Comparison of ENCODE assay signal across 39 cellular contexts in genomic region chr1:179590671-179591070, GRCh38. TPM values are rescaled to one million over a fixed set of nuclear protein-coding genes. Genes with fewer than 3 reads are reported as not detected.
"Had no signal": no experiment of that assay in that cellular context is flagged by ENCODE, and none has a peak within 500 bp of the region (broad histone marks: within the 10 kb centered on the region; RNA-seq: fewer than 3 reads in every experiment).

No MANE protein-coding gene starts in this region.

- H3K4me1 ChIP-seq: breast epithelium had no signal

- H3K27ac ChIP-seq: adrenal gland, body of pancreas, brain microvascular endothelial cell, WERI-Rb-1 had no signal

- H3K27me3 ChIP-seq: body of pancreas had no signal

- DNase-seq: activated CD4-positive, alpha-beta memory T cell treated with anti-CD3 and anti-CD28 coated beads, Interleukin-2, amount 10 ng/mL, durations not matched to agents 7 days and 5 days; activated CD4-positive, alpha-beta T cell treated with anti-CD3 and anti-CD28 coated beads for 1 hour; activated CD4-positive, alpha-beta T cell treated with anti-CD3 and anti-CD28 coated beads for 36 hours; activated CD4-positive, alpha-beta T cell treated with anti-CD3 and anti-CD28 coated beads for 48 hours; activated CD4-positive, alpha-beta T cell treated with anti-CD3 and anti-CD28 coated beads, Interleukin-2, amount 10 ng/mL, durations not matched to agents 7 days and 5 days; activated CD4-positive, alpha-beta T cell treated with anti-CD3 and anti-CD28 coated beads, Interleukin-2, amount 50 U/mL, for 48 hours; activated CD4-positive, CD25-positive, alpha-beta regulatory T cell; activated CD8-positive, alpha-beta memory T cell treated with anti-CD3 and anti-CD28 coated beads, Interleukin-2, amount 50 U/mL, for 4 hours; activated effector memory CD4-positive, alpha-beta T cell treated with anti-CD3 and anti-CD28 coated beads, Interleukin-2, amount 50 U/mL, for 16 hours; activated gamma-delta T cell treated with Interleukin-2 at 50 U/mL for 16 hours; activated naive CD4-positive, alpha-beta T cell; activated naive CD4-positive, alpha-beta T cell treated with anti-CD3 and anti-CD28 coated beads for 36 hours; activated naive CD4-positive, alpha-beta T cell treated with anti-CD3 and anti-CD28 coated beads, Interleukin-2, amount 50 U/mL, for 16 hours; activated naive CD8-positive, alpha-beta T cell treated with anti-CD3 and anti-CD28 coated beads for 36 hours; activated T-cell treated with anti-CD3 and anti-CD28 coated beads for 4 hours; activated T-cell treated with anti-CD3 and anti-CD28 coated beads, Interleukin-2, amount 50 U/mL, for 1 hour; activated T-cell treated with anti-CD3 and anti-CD28 coated beads, Interleukin-2, amount 50 U/mL, for 4 hours; activated T-cell treated with anti-CD3 and anti-CD28 coated beads, Interleukin-2, amount 50 U/mL, for 72 hours; amniotic stem cell; aorta; brain microvascular endothelial cell; central memory CD4-positive, alpha-beta T cell; T-helper 1 cell; T-helper 2 cell; T-helper 9 cell; WERI-Rb-1 had no signal

- ATAC-seq: activated CD4-positive, alpha-beta T cell treated with anti-CD3 and anti-CD28 coated beads for 36 hours; activated CD4-positive, CD25-positive, alpha-beta regulatory T cell treated with anti-CD3 and anti-CD28 coated beads, Interleukin-2, amount 50 U/mL, for 24 hours; activated naive CD4-positive, alpha-beta T cell treated with anti-CD3 and anti-CD28 coated beads, Interleukin-2, amount 50 U/mL, for 72 hours; activated T-cell treated with anti-CD3 and anti-CD28 coated beads, Interleukin-2, amount 50 U/mL, for 72 hours; activated T-helper 17 cell treated with anti-CD3 and anti-CD28 coated beads, Interleukin-2, amount 50 U/mL, for 72 hours had no signal

- H3K27ac Mint-ChIP-seq: activated CD4-positive, alpha-beta memory T cell treated with anti-CD3 and anti-CD28 coated beads, Interleukin-2, amount 10 ng/mL, durations not matched to agents 7 days and 5 days; activated CD4-positive, alpha-beta T cell treated with anti-CD3 and anti-CD28 coated beads for 36 hours; activated CD4-positive, alpha-beta T cell treated with anti-CD3 and anti-CD28 coated beads, Interleukin-2, amount 10 ng/mL, durations not matched to agents 7 days and 5 days; activated naive CD4-positive, alpha-beta T cell treated with anti-CD3 and anti-CD28 coated beads for 36 hours; activated naive CD4-positive, alpha-beta T cell treated with anti-CD3 and anti-CD28 coated beads, Interleukin-2, amount 50 U/mL, for 72 hours; activated naive CD8-positive, alpha-beta T cell treated with anti-CD3 and anti-CD28 coated beads for 36 hours; activated T-cell treated with anti-CD3 and anti-CD28 coated beads, Interleukin-2, amount 50 U/mL, for 72 hours; activated T-helper 1 cell treated with anti-CD3 and anti-CD28 coated beads, Interleukin-12 subunit alpha, Interleukin-12 subunit beta, Interleukin-2, Interleukin-4 antibody, amounts not matched to agents 30 ng/mL and 10 ng/mL and 1 ng/mL, durations not matched to agents 14 hours and 24 hours and 36 hours; activated T-helper 17 cell treated with anti-CD3 and anti-CD28 coated beads, Interleukin-2, amount 50 U/mL, for 72 hours; T-helper 1 cell treated with Interleukin-12 subunit alpha and Interleukin-12 subunit beta and Interleukin-4 antibody, amounts not matched to agents 30 μg/mL and 1 μg/mL, for 36 hours; T-helper 2 cell treated with Interferon-gamma antibody and Interleukin-4, amounts not matched to agents 5 μg/mL and 100 μg/mL, for 36 hours; WTC11 had no signal

- H3K9me3 ChIP-seq: adrenal gland, breast epithelium had no signal

- H3K36me3 Mint-ChIP-seq: activated naive CD4-positive, alpha-beta T cell treated with anti-CD3 and anti-CD28 coated beads, Interleukin-2, amount 50 U/mL, for 72 hours; activated naive CD8-positive, alpha-beta T cell treated with anti-CD3 and anti-CD28 coated beads for 36 hours; WTC11 had no signal

- H3K4me3 Mint-ChIP-seq: activated CD4-positive, alpha-beta memory T cell treated with anti-CD3 and anti-CD28 coated beads, Interleukin-2, amount 10 ng/mL, durations not matched to agents 7 days and 5 days; activated CD4-positive, alpha-beta T cell treated with anti-CD3 and anti-CD28 coated beads for 36 hours; activated CD4-positive, alpha-beta T cell treated with anti-CD3 and anti-CD28 coated beads, Interleukin-2, amount 10 ng/mL, durations not matched to agents 7 days and 5 days; activated naive CD4-positive, alpha-beta T cell treated with anti-CD3 and anti-CD28 coated beads for 36 hours; activated naive CD8-positive, alpha-beta T cell treated with anti-CD3 and anti-CD28 coated beads for 36 hours; activated T-cell treated with anti-CD3 and anti-CD28 coated beads, Interleukin-2, amount 50 U/mL, for 4 hours; activated T-cell treated with anti-CD3 and anti-CD28 coated beads, Interleukin-2, amount 50 U/mL, for 72 hours; activated T-helper 1 cell treated with anti-CD3 and anti-CD28 coated beads, Interleukin-12 subunit alpha, Interleukin-12 subunit beta, Interleukin-2, Interleukin-4 antibody, amounts not matched to agents 30 ng/mL and 10 ng/mL and 1 ng/mL, durations not matched to agents 14 hours and 24 hours and 36 hours; activated T-helper 17 cell treated with anti-CD3 and anti-CD28 coated beads, Interleukin-2, amount 50 U/mL, for 72 hours; T-helper 1 cell treated with Interleukin-12 subunit alpha and Interleukin-12 subunit beta and Interleukin-4 antibody, amounts not matched to agents 30 μg/mL and 1 μg/mL, for 36 hours; T-helper 2 cell treated with Interferon-gamma antibody and Interleukin-4, amounts not matched to agents 5 μg/mL and 100 μg/mL, for 36 hours had no signal

- H3K36me3 ChIP-seq: adrenal gland, brain microvascular endothelial cell, breast epithelium, WERI-Rb-1 had no signal

- H3K4me3 ChIP-seq: body of pancreas had no signal

- H3K9me3 Mint-ChIP-seq: activated CD4-positive, alpha-beta memory T cell treated with anti-CD3 and anti-CD28 coated beads, Interleukin-2, amount 10 ng/mL, durations not matched to agents 7 days and 5 days; activated CD4-positive, alpha-beta T cell treated with anti-CD3 and anti-CD28 coated beads, Interleukin-2, amount 10 ng/mL, durations not matched to agents 7 days and 5 days; activated naive CD4-positive, alpha-beta T cell treated with anti-CD3 and anti-CD28 coated beads for 36 hours; activated naive CD4-positive, alpha-beta T cell treated with anti-CD3 and anti-CD28 coated beads, Interleukin-2, amount 50 U/mL, for 72 hours; activated naive CD8-positive, alpha-beta T cell treated with anti-CD3 and anti-CD28 coated beads for 36 hours; activated T-cell treated with anti-CD3 and anti-CD28 coated beads, Interleukin-2, amount 50 U/mL, for 4 hours; activated T-cell treated with anti-CD3 and anti-CD28 coated beads, Interleukin-2, amount 50 U/mL, for 72 hours; activated T-helper 1 cell treated with anti-CD3 and anti-CD28 coated beads, Interleukin-12 subunit alpha, Interleukin-12 subunit beta, Interleukin-2, Interleukin-4 antibody, amounts not matched to agents 30 ng/mL and 10 ng/mL and 1 ng/mL, durations not matched to agents 14 hours and 24 hours and 36 hours; activated T-helper 17 cell treated with anti-CD3 and anti-CD28 coated beads, Interleukin-2, amount 50 U/mL, for 72 hours; T-helper 1 cell treated with Interleukin-12 subunit alpha and Interleukin-12 subunit beta and Interleukin-4 antibody, amounts not matched to agents 30 μg/mL and 1 μg/mL, for 36 hours; T-helper 2 cell treated with Interferon-gamma antibody and Interleukin-4, amounts not matched to agents 5 μg/mL and 100 μg/mL, for 36 hours; WTC11 had no signal

- H3K4me1 Mint-ChIP-seq: activated naive CD8-positive, alpha-beta T cell treated with anti-CD3 and anti-CD28 coated beads for 36 hours; activated T-helper 17 cell treated with anti-CD3 and anti-CD28 coated beads, Interleukin-2, amount 50 U/mL, for 72 hours had no signal

RNA-seq across cellular contexts. Expression of gene TDRD5, which starts 1.0 kb away (rescaled TPM):
- total RNA-seq: activated CD4-positive, alpha-beta memory T cell treated with anti-CD3 and anti-CD28 coated beads, Interleukin-2, amount 10 ng/mL, durations not matched to agents 7 days and 5 days; activated CD4-positive, alpha-beta T cell treated with anti-CD3 and anti-CD28 coated beads for 36 hours; activated CD4-positive, alpha-beta T cell treated with anti-CD3 and anti-CD28 coated beads, Interleukin-2, amount 10 ng/mL, durations not matched to agents 7 days and 5 days; activated CD8-positive, alpha-beta memory T cell treated with anti-CD3 and anti-CD28 coated beads for 36 hours; activated naive CD4-positive, alpha-beta T cell treated with anti-CD3 and anti-CD28 coated beads for 36 hours; activated naive CD4-positive, alpha-beta T cell treated with anti-CD3 and anti-CD28 coated beads, Interleukin-2, amount 50 U/mL, for 72 hours; activated naive CD8-positive, alpha-beta T cell treated with anti-CD3 and anti-CD28 coated beads for 36 hours; activated T-cell treated with anti-CD3 and anti-CD28 coated beads, Interleukin-2, amount 50 U/mL, for 4 hours; activated T-cell treated with anti-CD3 and anti-CD28 coated beads, Interleukin-2, amount 50 U/mL, for 72 hours; activated T-helper 1 cell treated with anti-CD3 and anti-CD28 coated beads, Interleukin-12 subunit alpha, Interleukin-12 subunit beta, Interleukin-2, Interleukin-4 antibody, amounts not matched to agents 30 ng/mL and 10 ng/mL and 1 ng/mL, durations not matched to agents 14 hours and 24 hours and 36 hours; activated T-helper 17 cell treated with anti-CD3 and anti-CD28 coated beads, Interleukin-2, amount 50 U/mL, for 72 hours; astrocyte; body of pancreas; cardiac septum had no signal

RNA-seq across cellular contexts. Expression of gene NPHS2, which starts 14.9 kb away (rescaled TPM):
- total RNA-seq: activated CD4-positive, alpha-beta memory T cell treated with anti-CD3 and anti-CD28 coated beads, Interleukin-2, amount 10 ng/mL, durations not matched to agents 7 days and 5 days; activated CD4-positive, alpha-beta T cell treated with anti-CD3 and anti-CD28 coated beads for 36 hours; activated CD4-positive, alpha-beta T cell treated with anti-CD3 and anti-CD28 coated beads, Interleukin-2, amount 10 ng/mL, durations not matched to agents 7 days and 5 days; activated CD8-positive, alpha-beta memory T cell treated with anti-CD3 and anti-CD28 coated beads for 36 hours; activated naive CD4-positive, alpha-beta T cell treated with anti-CD3 and anti-CD28 coated beads for 36 hours; activated naive CD4-positive, alpha-beta T cell treated with anti-CD3 and anti-CD28 coated beads, Interleukin-2, amount 50 U/mL, for 72 hours; activated naive CD8-positive, alpha-beta T cell treated with anti-CD3 and anti-CD28 coated beads for 36 hours; activated T-cell treated with anti-CD3 and anti-CD28 coated beads, Interleukin-2, amount 50 U/mL, for 4 hours; activated T-cell treated with anti-CD3 and anti-CD28 coated beads, Interleukin-2, amount 50 U/mL, for 72 hours; activated T-helper 1 cell treated with anti-CD3 and anti-CD28 coated beads, Interleukin-12 subunit alpha, Interleukin-12 subunit beta, Interleukin-2, Interleukin-4 antibody, amounts not matched to agents 30 ng/mL and 10 ng/mL and 1 ng/mL, durations not matched to agents 14 hours and 24 hours and 36 hours; activated T-helper 17 cell treated with anti-CD3 and anti-CD28 coated beads, Interleukin-2, amount 50 U/mL, for 72 hours; adrenal gland; aorta; astrocyte; body of pancreas; breast epithelium; cardiac septum; WTC11 had no signal
- polyA plus RNA-seq: adrenal gland, aorta had no signal
